Comparison of ENCODE assay signal across 10 cellular contexts in genomic region chr10:6299234-6299633, GRCh38.
DNase-seq lines count a peak whose midpoint lies in the region; ATAC-seq, FAIRE-seq and TF ChIP-seq lines count a peak whose summit lies in the region.
"Had no signal": no experiment of that assay in that cellular context is flagged by ENCODE, and none has a peak within 500 bp of the region (broad histone marks: within the 10 kb centered on the region; RNA-seq: fewer than 3 reads in every experiment).

No MANE protein-coding gene starts in this region.

- H3K27me3 Mint-ChIP-seq in T-helper 1 cell treated with Interleukin-12 subunit alpha and Interleukin-12 subunit beta and Interleukin-4 antibody, amounts not matched to agents 30 μg/mL and 1 μg/mL, for 36 hours (ENCODE audit: low read depth): no peaks in the 10 kb centered on the region
- H3K27me3 Mint-ChIP-seq in dendritic cell treated with granulocyte-macrophage colony-stimulating factor and Interleukin-4, amounts not matched to agents 40 ng/mL and 50 ng/mL, for 4 days: peaks cover 8% of the 10 kb centered on the region

- peaks cover 9% of the 10 kb centered on the region for H3K9me3 Mint-ChIP-seq in T-helper 1 cell treated with Interleukin-12 subunit alpha and Interleukin-12 subunit beta and Interleukin-4 antibody, amounts not matched to agents 30 μg/mL and 1 μg/mL, for 36 hours
- peaks cover 2% of the 10 kb centered on the region for H3K9me3 Mint-ChIP-seq in dendritic cell treated with granulocyte-macrophage colony-stimulating factor and Interleukin-4, amounts not matched to agents 40 ng/mL and 50 ng/mL, for 4 days

- no peak for FAIRE-seq in small intestine (lab: Jason Lieb, UNC)
- FAIRE-seq: A204.1 had no signal

- H3K36me3 ChIP-seq in Peyer's patch (no peaks in the 10 kb centered on the region), small intestine (ENCODE audit: control insufficient read depth in 2 of 2, insufficient read depth in 2 of 2, low read length in 2 of 2) (no peaks in the 10 kb centered on the region), tibial artery (no peaks in the 10 kb centered on the region)
- H3K36me3 ChIP-seq: ovary had no signal

- peaks cover 21% of the 10 kb centered on the region for H3K36me3 Mint-ChIP-seq in T-helper 1 cell treated with Interleukin-12 subunit alpha and Interleukin-12 subunit beta and Interleukin-4 antibody, amounts not matched to agents 30 μg/mL and 1 μg/mL, for 36 hours (ENCODE audit: low read depth)
- no peaks in the 10 kb centered on the region for H3K36me3 Mint-ChIP-seq in dendritic cell treated with granulocyte-macrophage colony-stimulating factor and Interleukin-4, amounts not matched to agents 40 ng/mL and 50 ng/mL, for 4 days (ENCODE audit: low read depth)

- no peak overlapping the region for H3K4me3 Mint-ChIP-seq in T-helper 1 cell treated with Interleukin-12 subunit alpha and Interleukin-12 subunit beta and Interleukin-4 antibody, amounts not matched to agents 30 μg/mL and 1 μg/mL, for 36 hours
- H3K4me3 Mint-ChIP-seq in dendritic cell treated with granulocyte-macrophage colony-stimulating factor and Interleukin-4, amounts not matched to agents 40 ng/mL and 50 ng/mL, for 4 days: no peak overlapping the region

- H3K4me1 ChIP-seq in Peyer's patch (peaks cover 0 to 22% (median 8%) of the 10 kb centered on the region in 4 donors), small intestine (ENCODE audit: control insufficient read depth in 2 of 2, insufficient read depth in 1 of 2, low read depth in 1 of 2, low read length in 1 of 2) (peaks cover 16 to 18% of the 10 kb centered on the region in 2 donors), tibial artery (peaks cover 0 to 50% (median 37%) of the 10 kb centered on the region in 4 donors)

- H3K27ac Mint-ChIP-seq in T-helper 1 cell treated with Interleukin-12 subunit alpha and Interleukin-12 subunit beta and Interleukin-4 antibody, amounts not matched to agents 30 μg/mL and 1 μg/mL, for 36 hours: peak overlapping the region; percentile 37
- H3K27ac Mint-ChIP-seq in dendritic cell treated with granulocyte-macrophage colony-stimulating factor and Interleukin-4, amounts not matched to agents 40 ng/mL and 50 ng/mL, for 4 days: peak overlapping the region; percentile 73

- TF ChIP-seq POLR2A in Peyer's patch (IDR thresholded peaks at IDR 0.05): no peak

- no peak for DNase-seq in T-helper 1 cell
- peak in 2 of 3 donors; percentile 84 to 91 for DNase-seq in Peyer's patch
- peak; percentile 99 for DNase-seq in small intestine
- no peak for DNase-seq in NCI-H2196 treated with DMSO at 0.1 percent for 48 hours (lab: John Stamatoyannopoulos, UW; ENCODE audit: unreplicated experiment)
- DNase-seq in tibial artery: no peak
- DNase-seq: ovary had no signal

- no peak for TF ChIP-seq CTCF in Peyer's patch (IDR thresholded peaks at IDR 0.05)
- no peak for TF ChIP-seq CTCF in tibial artery (IDR thresholded peaks at IDR 0.05)

- 17 to 73% (median 35%) methylated on average over 11 of the region's 11 CpGs for WGBS in small intestine, 3 donors

- no peaks in the 10 kb centered on the region for H3K9me3 ChIP-seq in Peyer's patch
- no peaks in the 10 kb centered on the region for H3K9me3 ChIP-seq in small intestine (ENCODE audit: control insufficient read depth, low read depth)
- H3K9me3 ChIP-seq in tibial artery: no peaks in the 10 kb centered on the region

- H3K27me3 ChIP-seq in Peyer's patch (no peaks in the 10 kb centered on the region), small intestine (ENCODE audit: control insufficient read depth in 2 of 2, insufficient read depth in 2 of 2, low read length in 2 of 2) (no peaks in the 10 kb centered on the region), tibial artery (no peaks in the 10 kb centered on the region)
- H3K27me3 ChIP-seq: ovary had no signal

- ATAC-seq in GM18868 (IDR thresholded peaks at IDR 0.05; ENCODE audit: unreplicated experiment): no peak

- peaks cover 53% of the 10 kb centered on the region for H3K4me1 Mint-ChIP-seq in T-helper 1 cell treated with Interleukin-12 subunit alpha and Interleukin-12 subunit beta and Interleukin-4 antibody, amounts not matched to agents 30 μg/mL and 1 μg/mL, for 36 hours (ENCODE audit: low read depth)
- H3K4me1 Mint-ChIP-seq in dendritic cell treated with granulocyte-macrophage colony-stimulating factor and Interleukin-4, amounts not matched to agents 40 ng/mL and 50 ng/mL, for 4 days (ENCODE audit: low read depth): peaks cover 52% of the 10 kb centered on the region

- H3K4me3 ChIP-seq in Peyer's patch: no peak overlapping the region
- no peak overlapping the region for H3K4me3 ChIP-seq in small intestine (ENCODE audit: low read depth in 1 of 2, low read length in 2 of 2)
- H3K4me3 ChIP-seq in tibial artery: no peak overlapping the region
- H3K4me3 ChIP-seq: ovary had no signal

- intact Hi-C loops in dendritic cell treated with granulocyte-macrophage colony-stimulating factor and Interleukin-4, amounts not matched to agents 40 ng/mL and 50 ng/mL, for 4 days (cut with micrococcal nuclease): no loop called here
- intact Hi-C loops in tibial artery (cut with DNase I; ENCODE audit: low total_unique reads): no loop called here

- H3K27ac ChIP-seq in Peyer's patch: peak overlapping the region in 3 of 4 donors; percentile 60 to 65 (median 64)
- peak overlapping the region; percentile 87 to 91 for H3K27ac ChIP-seq in small intestine (ENCODE audit: low read depth in 1 of 2, low read length in 1 of 2)
- H3K27ac ChIP-seq in tibial artery: peak overlapping the region in 1 of 2 donors; percentile 73
- H3K27ac ChIP-seq: ovary had no signal

Comparison
In these comparisons a context has a peak if more than half of its experiments do, and no peak if none do; other contexts are left out.
1. DNase-seq: peak in Peyer's patch (2 of 3) and small intestine (single experiment); none in T-helper 1 cell (0 of 5), NCI-H2196 treated with DMSO at 0.1 percent for 48 hours (single experiment) and tibial artery (0 of 2).